8 cellular contexts compared by ENCODE assay signal in the genomic region with DNA sequence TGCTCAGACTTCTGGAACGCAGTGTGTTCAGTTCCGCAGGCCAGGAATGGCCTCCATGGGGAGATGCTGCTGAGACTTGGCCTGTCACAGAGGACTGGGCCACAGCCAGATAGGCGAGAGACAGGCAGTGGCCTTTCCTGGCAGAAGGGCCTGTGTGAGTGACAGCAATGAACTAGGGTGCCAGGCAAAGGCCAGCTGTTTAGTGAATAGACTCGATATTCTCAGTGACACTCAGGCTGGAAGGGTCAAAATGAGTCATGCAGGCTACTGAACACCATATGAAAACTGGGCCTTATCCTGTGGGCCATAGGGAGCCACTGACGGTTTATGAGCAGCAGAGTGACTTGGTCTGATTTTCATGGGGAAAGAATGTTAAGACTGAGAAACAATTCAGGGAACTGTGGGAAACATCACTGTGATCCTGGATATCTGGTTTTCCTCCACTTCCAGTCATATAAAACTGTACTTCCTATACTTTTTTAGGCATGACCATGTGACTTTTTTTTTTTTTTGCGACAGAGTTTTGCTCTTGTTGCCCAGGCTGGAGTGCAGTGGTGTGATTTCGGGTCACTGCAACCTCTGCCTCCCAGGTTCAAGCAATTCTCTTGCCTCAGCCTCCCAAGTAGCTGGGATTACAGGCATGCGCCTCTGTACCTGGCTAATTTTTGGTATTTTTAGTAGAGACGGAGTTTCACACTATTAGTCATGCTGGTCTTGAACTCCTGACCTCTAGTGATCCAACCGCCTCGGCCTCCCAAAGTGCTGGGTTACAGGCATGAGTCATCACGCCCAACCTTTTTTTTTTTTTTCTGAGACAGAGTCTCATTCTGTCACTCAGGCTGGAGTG. TPM values are rescaled to one million over a fixed set of nuclear protein-coding genes. Genes with fewer than 3 reads are reported as not detected.
DNase-seq lines count a peak whose midpoint lies in the region; ATAC-seq and TF ChIP-seq lines count a peak whose summit lies in the region.

No MANE protein-coding gene starts in this region.

- H3K27ac Mint-ChIP-seq in activated T-helper 1 cell treated with anti-CD3 and anti-CD28 coated beads, Interleukin-12 subunit alpha, Interleukin-12 subunit beta, Interleukin-2, Interleukin-4 antibody, amounts not matched to agents 30 ng/mL and 10 ng/mL and 1 ng/mL, durations not matched to agents 14 hours and 24 hours and 36 hours = peak overlapping the region; percentile 65

- WGBS in sigmoid colon, 2 donors = 58 to 60% methylated on average over 11 to 12 of the region's 12 CpGs

- POLR2A ChIA-PET in HEK293 (lab: Yijun Ruan, JAX) = interaction anchor here (0.7 kb wide), 1 partner anchor 55 kb away, joined by 6 read pairs; no protein-coding TSS in a partner anchor

- no peaks in the 10 kb centered on the region for H3K9me3 Mint-ChIP-seq in activated T-helper 1 cell treated with anti-CD3 and anti-CD28 coated beads, Interleukin-12 subunit alpha, Interleukin-12 subunit beta, Interleukin-2, Interleukin-4 antibody, amounts not matched to agents 30 ng/mL and 10 ng/mL and 1 ng/mL, durations not matched to agents 14 hours and 24 hours and 36 hours

- H3K4me3 Mint-ChIP-seq in activated T-helper 1 cell treated with anti-CD3 and anti-CD28 coated beads, Interleukin-12 subunit alpha, Interleukin-12 subunit beta, Interleukin-2, Interleukin-4 antibody, amounts not matched to agents 30 ng/mL and 10 ng/mL and 1 ng/mL, durations not matched to agents 14 hours and 24 hours and 36 hours = no peak overlapping the region

- no peak overlapping the region for H3K4me3 ChIP-seq in HEK293 (ENCODE audit: low read depth, low read length)
- H3K4me3 ChIP-seq in sigmoid colon = no peak overlapping the region

- H3K4me1 ChIP-seq in HEK293 (ENCODE audit: control insufficient read depth, insufficient read depth, low read length) (no peaks in the 10 kb centered on the region; the same call in 1 of the 2 replicates), sigmoid colon (peaks cover 0 to 42% (median 36%) of the 10 kb centered on the region in 4 donors)

- H3K36me3 ChIP-seq in HEK293 (ENCODE audit: control insufficient read depth in 2 of 2, insufficient read depth in 1 of 2, low read length in 2 of 2) (no peaks in the 10 kb centered on the region), sigmoid colon (no peaks in the 10 kb centered on the region)

- TF ChIP-seq CTCF in HEK293 (tag by site-specific recombination; IDR thresholded peaks at IDR 0.05) (no peak), sigmoid colon (IDR thresholded peaks at IDR 0.05) (no peak)

- peak in 2 of 4 donors; percentile 3 to 46 for TF ChIP-seq EP300 in sigmoid colon (IDR thresholded peaks at IDR 0.05)

- peak; percentile 94 for DNase-seq in MV-4-11 (lab: John Stamatoyannopoulos, UW)
- peak; percentile 42 for DNase-seq in activated T-helper 1 cell treated with anti-CD3 and anti-CD28 coated beads, Interleukin-12 subunit alpha, Interleukin-12 subunit beta, Interleukin-2, Interleukin-4 antibody, amounts not matched to agents 30 ng/mL and 10 ng/mL and 1 ng/mL, durations not matched to agents 14 hours and 24 hours and 36 hours (ENCODE audit: low spot score)
- peak; percentile 32 for DNase-seq in germinal center (ENCODE audit: low spot score)
- peak; percentile 86 for DNase-seq in sigmoid colon
- no peak for DNase-seq in OCI-M2 (lab: John Stamatoyannopoulos, UW; ENCODE audit: unreplicated experiment)
- DNase-seq in NCI-H2081 (lab: John Stamatoyannopoulos, UW) = no peak

- intact Hi-C loops in activated T-helper 1 cell treated with anti-CD3 and anti-CD28 coated beads, Interleukin-12 subunit alpha, Interleukin-12 subunit beta, Interleukin-2, Interleukin-4 antibody, amounts not matched to agents 30 ng/mL and 10 ng/mL and 1 ng/mL, durations not matched to agents 14 hours and 24 hours and 36 hours (cut with micrococcal nuclease) = loop anchor here (10.0 kb wide), 1 partner anchor 1574 kb away; no protein-coding TSS in a partner anchor
- intact Hi-C loops in sigmoid colon (cut with DNase I) = loop anchor here (5.0 to 10.0 kb wide), 4 partner anchors 226 to 1776 kb away; a partner anchor contains a TSS

- peaks cover 2% of the 10 kb centered on the region for H3K27me3 Mint-ChIP-seq in activated T-helper 1 cell treated with anti-CD3 and anti-CD28 coated beads, Interleukin-12 subunit alpha, Interleukin-12 subunit beta, Interleukin-2, Interleukin-4 antibody, amounts not matched to agents 30 ng/mL and 10 ng/mL and 1 ng/mL, durations not matched to agents 14 hours and 24 hours and 36 hours (ENCODE audit: insufficient read depth)

- CTCF ChIA-PET in HEK293 (lab: Yijun Ruan, JAX) = interaction anchor here (0.6 to 6.4 kb wide), 11 partner anchors 85 to 1635 kb away, joined by 3 to 101 read pairs (median 4); a partner anchor contains a TSS

- ATAC-seq in GM18519 (IDR thresholded peaks at IDR 0.05; ENCODE audit: low FRiP score, unreplicated experiment) = peak; percentile 41

- no peak for TF ChIP-seq POLR2A in sigmoid colon (IDR thresholded peaks at IDR 0.05)

- H3K27ac ChIP-seq in HEK293 (ENCODE audit: extremely low read depth, low read depth, low read length) = no peak overlapping the region
- H3K27ac ChIP-seq in sigmoid colon = peak overlapping the region; percentile 64 to 90 (median 76)

- peaks cover 42% of the 10 kb centered on the region for H3K4me1 Mint-ChIP-seq in activated T-helper 1 cell treated with anti-CD3 and anti-CD28 coated beads, Interleukin-12 subunit alpha, Interleukin-12 subunit beta, Interleukin-2, Interleukin-4 antibody, amounts not matched to agents 30 ng/mL and 10 ng/mL and 1 ng/mL, durations not matched to agents 14 hours and 24 hours and 36 hours (ENCODE audit: low read depth)

- no peaks in the 10 kb centered on the region for H3K9me3 ChIP-seq in HEK293 (ENCODE audit: control insufficient read depth, insufficient read depth, low read depth, low read length)
- H3K9me3 ChIP-seq in sigmoid colon = no peaks in the 10 kb centered on the region

- no peaks in the 10 kb centered on the region for H3K27me3 ChIP-seq in sigmoid colon

- H3K36me3 Mint-ChIP-seq in activated T-helper 1 cell treated with anti-CD3 and anti-CD28 coated beads, Interleukin-12 subunit alpha, Interleukin-12 subunit beta, Interleukin-2, Interleukin-4 antibody, amounts not matched to agents 30 ng/mL and 10 ng/mL and 1 ng/mL, durations not matched to agents 14 hours and 24 hours and 36 hours (ENCODE audit: low read depth) = no peaks in the 10 kb centered on the region

TF ChIP-seq in HEK293, 187 proteins besides CTCF, POLR2A, EP300 and RAD21 (continues in another document):
- TF ChIP-seq, protein P1, sequence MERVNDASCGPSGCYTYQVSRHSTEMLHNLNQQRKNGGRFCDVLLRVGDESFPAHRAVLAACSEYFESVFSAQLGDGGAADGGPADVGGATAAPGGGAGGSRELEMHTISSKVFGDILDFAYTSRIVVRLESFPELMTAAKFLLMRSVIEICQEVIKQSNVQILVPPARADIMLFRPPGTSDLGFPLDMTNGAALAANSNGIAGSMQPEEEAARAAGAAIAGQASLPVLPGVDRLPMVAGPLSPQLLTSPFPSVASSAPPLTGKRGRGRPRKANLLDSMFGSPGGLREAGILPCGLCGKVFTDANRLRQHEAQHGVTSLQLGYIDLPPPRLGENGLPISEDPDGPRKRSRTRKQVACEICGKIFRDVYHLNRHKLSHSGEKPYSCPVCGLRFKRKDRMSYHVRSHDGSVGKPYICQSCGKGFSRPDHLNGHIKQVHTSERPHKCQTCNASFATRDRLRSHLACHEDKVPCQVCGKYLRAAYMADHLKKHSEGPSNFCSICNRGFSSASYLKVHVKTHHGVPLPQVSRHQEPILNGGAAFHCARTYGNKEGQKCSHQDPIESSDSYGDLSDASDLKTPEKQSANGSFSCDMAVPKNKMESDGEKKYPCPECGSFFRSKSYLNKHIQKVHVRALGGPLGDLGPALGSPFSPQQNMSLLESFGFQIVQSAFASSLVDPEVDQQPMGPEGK (tag by site-specific recombination; IDR thresholded peaks at IDR 0.05) = peak; percentile 53
- peak; percentile 63 for TF ChIP-seq ZNF76 (tag by site-specific recombination; IDR thresholded peaks at IDR 0.05; ENCODE audit: borderline replicate concordance, low read depth)
- TF ChIP-seq ZSCAN30 (tag by site-specific recombination; IDR thresholded peaks at IDR 0.05) = no peak
- TF ChIP-seq, protein P2, sequence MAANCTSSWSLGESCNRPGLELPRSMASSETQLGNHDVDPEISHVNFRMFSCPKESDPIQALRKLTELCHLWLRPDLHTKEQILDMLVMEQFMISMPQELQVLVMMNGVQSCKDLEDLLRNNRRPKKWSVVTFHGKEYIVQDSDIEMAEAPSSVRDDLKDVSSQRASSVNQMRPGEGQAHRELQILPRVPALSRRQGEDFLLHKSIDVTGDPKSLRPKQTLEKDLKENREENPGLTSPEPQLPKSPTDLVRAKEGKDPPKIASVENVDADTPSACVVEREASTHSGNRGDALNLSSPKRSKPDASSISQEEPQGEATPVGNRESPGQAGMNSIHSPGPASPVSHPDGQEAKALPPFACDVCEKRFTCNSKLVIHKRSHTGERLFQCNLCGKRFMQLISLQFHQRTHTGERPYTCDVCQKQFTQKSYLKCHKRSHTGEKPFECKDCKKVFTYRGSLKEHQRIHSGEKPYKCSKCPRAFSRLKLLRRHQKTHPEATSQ (tag by site-specific recombination; IDR thresholded peaks at IDR 0.05) = no peak

RNA-seq across cellular contexts. Expression of a gene that starts 5.2 kb away (rescaled TPM):
- 39.8 and 42.4 TPM in 2 replicates for total RNA-seq in activated T-helper 1 cell treated with anti-CD3 and anti-CD28 coated beads, Interleukin-12 subunit alpha, Interleukin-12 subunit beta, Interleukin-2, Interleukin-4 antibody, amounts not matched to agents 30 ng/mL and 10 ng/mL and 1 ng/mL, durations not matched to agents 14 hours and 24 hours and 36 hours
- 10 to 100 TPM; 26.3 to 32.9 (median 31.4) TPM for total RNA-seq in sigmoid colon
- 10 to 100 TPM; 34.2 to 37.6 (median 36.6) TPM for polyA plus RNA-seq in sigmoid colon

RNA-seq across cellular contexts. Expression of a gene that starts 43.7 kb away (rescaled TPM):
- not detected in 2 replicates for total RNA-seq in activated T-helper 1 cell treated with anti-CD3 and anti-CD28 coated beads, Interleukin-12 subunit alpha, Interleukin-12 subunit beta, Interleukin-2, Interleukin-4 antibody, amounts not matched to agents 30 ng/mL and 10 ng/mL and 1 ng/mL, durations not matched to agents 14 hours and 24 hours and 36 hours
- total RNA-seq in sigmoid colon = 1 to 10 TPM in 1 of 4 donors, under 1 TPM in 1, not detected in 2; 0.83 to 2.1 TPM
- under 1 TPM in 1 of 3 donors, not detected in 2; 0.09 TPM for polyA plus RNA-seq in sigmoid colon

Comparison
In these comparisons a context has a peak if more than half of its experiments do, and no peak if none do; other contexts are left out.
1. DNase-seq: peak in MV-4-11 (single experiment), activated T-helper 1 cell treated with anti-CD3 and anti-CD28 coated beads, Interleukin-12 subunit alpha, Interleukin-12 subunit beta, Interleukin-2, Interleukin-4 antibody, amounts not matched to agents 30 ng/mL and 10 ng/mL and 1 ng/mL, durations not matched to agents 14 hours and 24 hours and 36 hours (single experiment), germinal center (single experiment) and sigmoid colon (single experiment); none in OCI-M2 (single experiment) and NCI-H2081 (0 of 2).